17 cellular contexts compared by ENCODE assay signal in the genomic region with DNA sequence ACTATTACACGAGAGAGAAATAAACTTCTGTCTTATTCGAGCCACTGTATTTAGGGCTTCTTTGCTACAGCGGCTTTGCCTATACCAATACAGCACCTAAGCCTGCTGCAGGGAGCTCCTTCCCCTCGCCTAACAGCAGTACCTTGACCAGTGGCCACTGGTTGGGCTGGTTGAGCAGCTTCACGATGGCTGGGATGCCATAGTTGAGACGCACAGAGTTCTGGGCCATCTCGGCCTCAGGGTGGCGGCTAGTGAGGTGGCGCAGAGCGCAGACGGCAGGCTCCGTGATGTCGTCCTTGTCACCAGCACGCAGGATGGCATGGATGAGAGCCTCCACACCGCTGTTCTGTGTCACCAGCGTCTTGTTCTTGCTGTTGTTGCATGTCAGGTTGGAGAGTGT. TPM values are rescaled to one million over a fixed set of nuclear protein-coding genes. Genes with fewer than 3 reads are reported as not detected.
DNase-seq lines count a peak whose midpoint lies in the region; ATAC-seq, FAIRE-seq and TF ChIP-seq lines count a peak whose summit lies in the region.
"Had no signal": no experiment of that assay in that cellular context is flagged by ENCODE, and none has a peak within 500 bp of the region (broad histone marks: within the 10 kb centered on the region; RNA-seq: fewer than 3 reads in every experiment).

No MANE protein-coding gene starts in this region.

- H3K79me1 ChIP-seq in neuronal stem cell (ENCODE audit: low read depth, low read length) = no peaks in the 10 kb centered on the region

- no peak overlapping the region for H3K27ac ChIP-seq in neuronal stem cell (replicated peaks; ENCODE audit: low read length)
- no peak overlapping the region for H3K27ac ChIP-seq in pancreas
- H3K27ac ChIP-seq: A549, C4-2B had no signal

- H3K4me1 ChIP-seq in neuronal stem cell (ENCODE audit: control insufficient read depth in 2 of 2, insufficient read depth in 1 of 2, low read depth in 1 of 2, low read length in 2 of 2) (no peaks in the 10 kb centered on the region), pancreas (no peaks in the 10 kb centered on the region)
- H3K4me1 ChIP-seq: A549, BE2C had no signal

- H2BK12ac ChIP-seq in neuronal stem cell (ENCODE audit: low read length) = no peak overlapping the region

- TF ChIP-seq CTCF in endothelial cell (IDR thresholded peaks at IDR 0.05; ENCODE audit: unreplicated experiment) (no peak), type B pancreatic cell (conservative IDR thresholded peaks at IDR 0.05) (no peak), pancreas (IDR thresholded peaks at IDR 0.05) (no peak)

- H3K4ac ChIP-seq in neuronal stem cell (ENCODE audit: low read length) = no peak overlapping the region

- no peak overlapping the region for H2AFZ ChIP-seq in neuronal stem cell (ENCODE audit: low read length)
- H2AFZ ChIP-seq: GM23338 had no signal

- FAIRE-seq in pancreas (lab: Jason Lieb, UNC) (no peak), HTR-8/SVneo (lab: Jason Lieb, UNC) (no peak)
- FAIRE-seq: A549 had no signal

- H2BK15ac ChIP-seq in neuronal stem cell (ENCODE audit: low read length) = no peak overlapping the region

- H4K91ac ChIP-seq in neuronal stem cell (ENCODE audit: low read depth, low read length, poor library complexity) = no peak overlapping the region

- peaks cover 56 to 87% of the 10 kb centered on the region in 2 donors for H3K36me3 ChIP-seq in neuronal stem cell (replicated peaks in 1 of 2; ENCODE audit: control insufficient read depth in 2 of 2, insufficient read depth in 2 of 2, low read length in 2 of 2)
- H3K36me3 ChIP-seq in pancreas = peaks cover 2 to 80% (median 48%) of the 10 kb centered on the region in 3 donors

- no peak overlapping the region for H2AK5ac ChIP-seq in neuronal stem cell (ENCODE audit: low read depth, low read length)

- ATAC-seq in pancreas = no peak
- ATAC-seq: A549, GM23338 had no signal

- H4K8ac ChIP-seq in neuronal stem cell (ENCODE audit: low read depth, low read length) = no peak overlapping the region

- H3K4me3 Mint-ChIP-seq in endothelial cell (ENCODE audit: unreplicated experiment) (peak overlapping the region; percentile 51), type B pancreatic cell (no peak overlapping the region)
- H3K4me3 Mint-ChIP-seq: CD4-positive, alpha-beta memory T cell; GM23338 had no signal

- H3K27me3 Mint-ChIP-seq in endothelial cell (ENCODE audit: unreplicated experiment) (peaks cover 10% of the 10 kb centered on the region), type B pancreatic cell (no peaks in the 10 kb centered on the region)
- H3K27me3 Mint-ChIP-seq: IgD-negative memory B cell had no signal

- no peak overlapping the region for H3K14ac ChIP-seq in neuronal stem cell (ENCODE audit: low read length)

- H3K4me3 ChIP-seq in neuronal stem cell (ENCODE audit: low read length in 2 of 2) (peak overlapping the region in 1 of 2 donors; percentile 55), pancreas (no peak overlapping the region)
- H3K4me3 ChIP-seq: A549, GM23338 had no signal

- no peak overlapping the region for H3K18ac ChIP-seq in neuronal stem cell (ENCODE audit: low read length)

- intact Hi-C loops in pancreas (cut with DNase I) = no loop called here

- H3K9ac ChIP-seq in neuronal stem cell (ENCODE audit: low read depth, low read length, poor library complexity) = peak overlapping the region; percentile 54

- H2BK5ac ChIP-seq in neuronal stem cell (ENCODE audit: low read length) = no peak overlapping the region

- no peaks in the 10 kb centered on the region for H3K27me3 ChIP-seq in neuronal stem cell (ENCODE audit: control insufficient read depth in 3 of 3, insufficient read depth in 3 of 3, low read depth in 1 of 3, low read length in 3 of 3)
- no peaks in the 10 kb centered on the region for H3K27me3 ChIP-seq in pancreas
- H3K27me3 ChIP-seq: BE2C had no signal

- H2BK120ac ChIP-seq in neuronal stem cell (ENCODE audit: low read depth, low read length) = no peak overlapping the region

- no peak overlapping the region for H3K23ac ChIP-seq in neuronal stem cell (ENCODE audit: low read depth, low read length, poor library complexity)

- H3K4me1 Mint-ChIP-seq in endothelial cell (ENCODE audit: unreplicated experiment) (peaks cover 19% of the 10 kb centered on the region), type B pancreatic cell (ENCODE audit: unreplicated experiment) (no peaks in the 10 kb centered on the region)
- H3K4me1 Mint-ChIP-seq: CD4-positive, alpha-beta memory T cell; GM23338 had no signal

- no peak overlapping the region for H3K4me2 ChIP-seq in neuronal stem cell (ENCODE audit: insufficient read depth, low read length, poor library complexity, severe bottlenecking)
- H3K4me2 ChIP-seq: A549, GM23338 had no signal

- no CpG with 5 or more reads among the region's 16 CpGs for WGBS in neuronal stem cell (ENCODE audit: extremely low coverage in 2 of 2, insufficient read length in 2 of 2, insufficient replicate concordance in 1 of 2), 2 donors
- 92 to 93% methylated on average over 16 of the region's 16 CpGs for WGBS in pancreas, 2 donors

- H3K36me3 Mint-ChIP-seq in endothelial cell (ENCODE audit: low read depth, unreplicated experiment) (peaks cover 65% of the 10 kb centered on the region), type B pancreatic cell (peaks cover 42% of the 10 kb centered on the region)
- H3K36me3 Mint-ChIP-seq: CD4-positive, alpha-beta memory T cell had no signal

- H3K9me3 Mint-ChIP-seq in endothelial cell (ENCODE audit: unreplicated experiment) = no peaks in the 10 kb centered on the region
- H3K9me3 Mint-ChIP-seq in type B pancreatic cell = no peaks in the 10 kb centered on the region
- H3K9me3 Mint-ChIP-seq: CD4-positive, alpha-beta memory T cell; GM23338; IgD-negative memory B cell had no signal

- H3K27ac Mint-ChIP-seq in endothelial cell (ENCODE audit: unreplicated experiment) (no peak overlapping the region), type B pancreatic cell (peak overlapping the region; percentile 26)
- H3K27ac Mint-ChIP-seq: CD4-positive, alpha-beta memory T cell; GM23338 had no signal

- DNase-seq in ELF-1 (ENCODE audit: low read depth, low spot score) (peak; percentile 28), endothelial cell (ENCODE audit: low spot score) (no peak), neuronal stem cell (ENCODE audit: low spot score) (no peak), type B pancreatic cell (ENCODE audit: extremely low spot score, unreplicated experiment) (no peak), pancreas (no peak), HTR-8/SVneo (ENCODE audit: insufficient read length, low spot score) (no peak)
- no peak for DNase-seq in activated CD8-positive, alpha-beta memory T cell treated with anti-CD3 and anti-CD28 coated beads, Interleukin-2, amount 50 U/mL, for 48 hours
- DNase-seq: BE2C; CD4-positive, alpha-beta memory T cell; DND-41; GF-D8; H7 had no signal

- H3K9me3 ChIP-seq in neuronal stem cell (replicated peaks in 1 of 2; ENCODE audit: control insufficient read depth in 2 of 2, insufficient read depth in 1 of 2, low read depth in 1 of 2, low read length in 2 of 2) (peaks cover 0 to 3% of the 10 kb centered on the region in 2 donors), pancreas (no peaks in the 10 kb centered on the region)
- H3K9me3 ChIP-seq: A549, BE2C had no signal

RNA-seq across cellular contexts. Expression of a gene that starts 23.7 kb away (rescaled TPM):
- 330 TPM for total RNA-seq in endothelial cell (ENCODE audit: unreplicated experiment)
- polyA plus RNA-seq in neuronal stem cell (2013, experiment 1 of 2) = 55.6 TPM
- polyA plus RNA-seq in neuronal stem cell (2013, experiment 2 of 2) = 57.2 TPM
- 169 and 505 TPM in 2 replicates for total RNA-seq in type B pancreatic cell (ENCODE audit: low replicate concordance)
- total RNA-seq in pancreas = 10 to 100 TPM; 31.1 to 93.5 (median 42.0) TPM
- polyA plus RNA-seq in pancreas = 10 to 100 TPM; 46.8 to 50.4 TPM

RNA-seq across cellular contexts. Expression of a gene that starts 28.4 kb away (rescaled TPM):
- total RNA-seq in endothelial cell (ENCODE audit: unreplicated experiment) = 18.1 TPM
- polyA plus RNA-seq in neuronal stem cell (2013, experiment 1 of 2) = 1.5 TPM
- 1.5 TPM for polyA plus RNA-seq in neuronal stem cell (2013, experiment 2 of 2)
- 4.3 and 11.6 TPM in 2 replicates for total RNA-seq in type B pancreatic cell (ENCODE audit: low replicate concordance)
- total RNA-seq in pancreas = 1 to 10 TPM in 3 of 6 donors, under 1 TPM in 3; 0.13 to 1.6 (median 0.84) TPM
- 1 to 10 TPM; 2.6 to 4.2 TPM for polyA plus RNA-seq in pancreas
- polyA plus RNA-seq: CD4-positive, alpha-beta memory T cell; IgD-negative memory B cell had no signal

RNA-seq across cellular contexts. Expression of a gene that starts 48.9 kb away (rescaled TPM):
- total RNA-seq in endothelial cell (ENCODE audit: unreplicated experiment) (22.6 TPM), type B pancreatic cell (ENCODE audit: low replicate concordance) (24.7 and 50.5 TPM in 2 replicates), pancreas (10 to 100 TPM in 3 of 6 donors, 1 to 10 TPM in 3; 8.4 to 15.7 (median 10.1) TPM)
- polyA plus RNA-seq in neuronal stem cell (2013, experiment 1 of 2) = 36.9 TPM
- 37.5 TPM for polyA plus RNA-seq in neuronal stem cell (2013, experiment 2 of 2)
- polyA plus RNA-seq in pancreas = 10 to 100 TPM; 13.0 to 16.6 TPM

RNA-seq across cellular contexts. Expression of a gene that starts 50.0 kb away (rescaled TPM):
- total RNA-seq in endothelial cell (ENCODE audit: unreplicated experiment) (167 TPM), type B pancreatic cell (ENCODE audit: low replicate concordance) (54.3 and 249 TPM in 2 replicates), pancreas (10 to 100 TPM in 4 of 6 donors, 1 to 10 TPM in 2; 4.5 to 35.3 (median 11.7) TPM)
- polyA plus RNA-seq in neuronal stem cell (2013, experiment 1 of 2) = 166 TPM
- 162 TPM for polyA plus RNA-seq in neuronal stem cell (2013, experiment 2 of 2)
- 10 to 100 TPM in 1 of 2 donors, 1 to 10 TPM in 1; 9.1 to 17.3 TPM for polyA plus RNA-seq in pancreas
- total RNA-seq: CD4-positive, alpha-beta memory T cell had no signal
- polyA plus RNA-seq: CD4-positive, alpha-beta memory T cell; IgD-negative memory B cell had no signal

RNA-seq across cellular contexts. Expression of a gene that starts 50.7 kb away (rescaled TPM):
- total RNA-seq in endothelial cell (ENCODE audit: unreplicated experiment) (not detected), type B pancreatic cell (ENCODE audit: low replicate concordance) (119 and 193 TPM in 2 replicates), pancreas (not detected)
- polyA plus RNA-seq in neuronal stem cell (2013, experiment 1 of 2) = not detected
- polyA plus RNA-seq in neuronal stem cell (2013, experiment 2 of 2) = not detected
- polyA plus RNA-seq in pancreas = not detected
- total RNA-seq: CD4-positive, alpha-beta memory T cell; GM23338; H7 had no signal
- polyA plus RNA-seq: A549; AG04450; CD4-positive, alpha-beta memory T cell; GM23338; IgD-negative memory B cell had no signal
